Comparison of ENCODE assay signal across 1 cellular context in the genomic region with DNA sequence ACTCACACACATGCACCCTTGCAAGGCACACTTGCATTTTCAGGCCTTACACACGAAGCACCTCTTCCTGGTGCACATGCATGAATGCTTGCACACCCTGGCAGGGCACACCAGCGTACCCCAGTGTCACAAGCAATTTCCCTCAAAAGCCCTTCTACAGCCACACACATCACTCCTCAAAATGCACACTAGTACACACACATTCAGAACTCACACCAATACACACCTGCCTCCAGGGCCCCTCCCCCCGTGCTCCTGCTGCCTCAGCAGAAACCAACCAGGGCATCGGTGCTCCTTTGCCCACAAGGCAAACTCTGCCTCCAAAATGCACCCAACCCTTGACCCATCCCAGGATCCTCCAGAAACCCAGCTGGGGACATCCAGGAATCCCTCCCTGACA.
TF ChIP-seq lines count a peak whose summit lies in the region.

No MANE protein-coding gene starts in this region.

TF ChIP-seq in HEK293, 187 proteins besides CTCF, POLR2A, EP300 and RAD21:
- TF ChIP-seq MZF1 (tag by site-specific recombination; IDR thresholded peaks at IDR 0.05; ENCODE audit: borderline replicate concordance) (no peak), ZNF76 (tag by site-specific recombination; IDR thresholded peaks at IDR 0.05; ENCODE audit: borderline replicate concordance, low read depth) (no peak), ZNF18 (tag by site-specific recombination; IDR thresholded peaks at IDR 0.05) (peak; percentile 86), GLIS1 (tag by site-specific recombination; IDR thresholded peaks at IDR 0.05) (peak; percentile 36; the same call in 1 of the 2 replicates), ZNF670 (tag by site-specific recombination; IDR thresholded peaks at IDR 0.05; ENCODE audit: low read depth) (no peak), ZNF175 (tag by site-specific recombination; IDR thresholded peaks at IDR 0.05) (no peak)
- TF ChIP-seq, protein P1, sequence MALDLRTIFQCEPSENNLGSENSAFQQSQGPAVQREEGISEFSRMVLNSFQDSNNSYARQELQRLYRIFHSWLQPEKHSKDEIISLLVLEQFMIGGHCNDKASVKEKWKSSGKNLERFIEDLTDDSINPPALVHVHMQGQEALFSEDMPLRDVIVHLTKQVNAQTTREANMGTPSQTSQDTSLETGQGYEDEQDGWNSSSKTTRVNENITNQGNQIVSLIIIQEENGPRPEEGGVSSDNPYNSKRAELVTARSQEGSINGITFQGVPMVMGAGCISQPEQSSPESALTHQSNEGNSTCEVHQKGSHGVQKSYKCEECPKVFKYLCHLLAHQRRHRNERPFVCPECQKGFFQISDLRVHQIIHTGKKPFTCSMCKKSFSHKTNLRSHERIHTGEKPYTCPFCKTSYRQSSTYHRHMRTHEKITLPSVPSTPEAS (tag by site-specific recombination; IDR thresholded peaks at IDR 0.05): peak; percentile 85
- TF ChIP-seq, protein P2, sequence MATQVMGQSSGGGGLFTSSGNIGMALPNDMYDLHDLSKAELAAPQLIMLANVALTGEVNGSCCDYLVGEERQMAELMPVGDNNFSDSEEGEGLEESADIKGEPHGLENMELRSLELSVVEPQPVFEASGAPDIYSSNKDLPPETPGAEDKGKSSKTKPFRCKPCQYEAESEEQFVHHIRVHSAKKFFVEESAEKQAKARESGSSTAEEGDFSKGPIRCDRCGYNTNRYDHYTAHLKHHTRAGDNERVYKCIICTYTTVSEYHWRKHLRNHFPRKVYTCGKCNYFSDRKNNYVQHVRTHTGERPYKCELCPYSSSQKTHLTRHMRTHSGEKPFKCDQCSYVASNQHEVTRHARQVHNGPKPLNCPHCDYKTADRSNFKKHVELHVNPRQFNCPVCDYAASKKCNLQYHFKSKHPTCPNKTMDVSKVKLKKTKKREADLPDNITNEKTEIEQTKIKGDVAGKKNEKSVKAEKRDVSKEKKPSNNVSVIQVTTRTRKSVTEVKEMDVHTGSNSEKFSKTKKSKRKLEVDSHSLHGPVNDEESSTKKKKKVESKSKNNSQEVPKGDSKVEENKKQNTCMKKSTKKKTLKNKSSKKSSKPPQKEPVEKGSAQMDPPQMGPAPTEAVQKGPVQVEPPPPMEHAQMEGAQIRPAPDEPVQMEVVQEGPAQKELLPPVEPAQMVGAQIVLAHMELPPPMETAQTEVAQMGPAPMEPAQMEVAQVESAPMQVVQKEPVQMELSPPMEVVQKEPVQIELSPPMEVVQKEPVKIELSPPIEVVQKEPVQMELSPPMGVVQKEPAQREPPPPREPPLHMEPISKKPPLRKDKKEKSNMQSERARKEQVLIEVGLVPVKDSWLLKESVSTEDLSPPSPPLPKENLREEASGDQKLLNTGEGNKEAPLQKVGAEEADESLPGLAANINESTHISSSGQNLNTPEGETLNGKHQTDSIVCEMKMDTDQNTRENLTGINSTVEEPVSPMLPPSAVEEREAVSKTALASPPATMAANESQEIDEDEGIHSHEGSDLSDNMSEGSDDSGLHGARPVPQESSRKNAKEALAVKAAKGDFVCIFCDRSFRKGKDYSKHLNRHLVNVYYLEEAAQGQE (tag by site-specific recombination; IDR thresholded peaks at IDR 0.05): no peak
